17 cellular contexts compared by ENCODE assay signal in genomic region chr15:78012643-78013077, GRCh38.
DNase-seq lines count a peak whose midpoint lies in the region; ATAC-seq and TF ChIP-seq lines count a peak whose summit lies in the region.
"Had no signal": no experiment of that assay in that cellular context is flagged by ENCODE, and none has a peak within 500 bp of the region (broad histone marks: within the 10 kb centered on the region; RNA-seq: fewer than 3 reads in every experiment).

No MANE protein-coding gene starts in this region.

- H3K27me3 ChIP-seq in PC-3 (ENCODE audit: low read length): no peaks in the 10 kb centered on the region
- no peaks in the 10 kb centered on the region for H3K27me3 ChIP-seq in breast epithelium
- H3K27me3 ChIP-seq in lower lobe of right lung (ENCODE audit: low read depth): no peaks in the 10 kb centered on the region
- H3K27me3 ChIP-seq in stomach: no peaks in the 10 kb centered on the region
- H3K27me3 ChIP-seq: BLaER1 had no signal

- no peak for TF ChIP-seq CTCF in PC-3 (conservative IDR thresholded peaks at IDR 0.05; ENCODE audit: low read depth, low read length)
- no peak for TF ChIP-seq CTCF in breast epithelium (IDR thresholded peaks at IDR 0.05)
- no peak for TF ChIP-seq CTCF in lower lobe of right lung (IDR thresholded peaks at IDR 0.05)
- TF ChIP-seq CTCF in stomach (IDR thresholded peaks at IDR 0.05): no peak

- peaks cover 29% of the 10 kb centered on the region for H3K4me1 ChIP-seq in PC-3 (ENCODE audit: insufficient read depth, low read length)
- no peaks in the 10 kb centered on the region for H3K4me1 ChIP-seq in breast epithelium
- peaks cover 37% of the 10 kb centered on the region for H3K4me1 ChIP-seq in lower lobe of right lung
- peaks cover 27 to 80% (median 40%) of the 10 kb centered on the region in 4 donors for H3K4me1 ChIP-seq in stomach
- H3K4me1 ChIP-seq: HAP-1 had no signal

- POLR2A ChIA-PET in PC-3 (lab: Charles Lee; ENCODE audit: unreplicated experiment): no interaction called here

- intact Hi-C loops in PC-3 (cut with micrococcal nuclease) (no loop called here), breast epithelium (cut with DNase I; ENCODE audit: low total_unique reads) (no loop called here), lower lobe of right lung (cut with DNase I) (no loop called here), stomach (cut with DNase I; ENCODE audit: low total_unique reads) (no loop called here)

- CTCF ChIA-PET in PC-3 (lab: Charles Lee): interaction anchor here (0.6 kb wide), 1 partner anchor 67 kb away, joined by 3 read pairs; no protein-coding TSS in a partner anchor

- H3K4me3 ChIP-seq in PC-3 (ENCODE audit: low read length) (no peak overlapping the region), breast epithelium (no peak overlapping the region), lower lobe of right lung (no peak overlapping the region), stomach (no peak overlapping the region)
- H3K4me3 ChIP-seq: BLaER1, HAP-1 had no signal

- H3K9me2 ChIP-seq in PC-3 (replicated peaks; ENCODE audit: low read length): no peaks in the 10 kb centered on the region

- H3K36me3 ChIP-seq in PC-3 (ENCODE audit: low read depth, low read length) (peaks cover 3% of the 10 kb centered on the region; the same call in 1 of the 2 replicates), breast epithelium (no peaks in the 10 kb centered on the region), lower lobe of right lung (peaks cover 100% of the 10 kb centered on the region), stomach (peaks cover 35 to 99% (median 93%) of the 10 kb centered on the region in 4 donors)

- H3K4me2 ChIP-seq in PC-3 (ENCODE audit: low read length): peak overlapping the region; percentile 45; the same call in 1 of the 2 replicates
- H3K4me2 ChIP-seq: BLaER1 had no signal

- H3K9me3 ChIP-seq in PC-3 (ENCODE audit: low read length): no peaks in the 10 kb centered on the region
- no peaks in the 10 kb centered on the region for H3K9me3 ChIP-seq in breast epithelium
- H3K9me3 ChIP-seq in lower lobe of right lung: no peaks in the 10 kb centered on the region
- no peaks in the 10 kb centered on the region for H3K9me3 ChIP-seq in stomach
- H3K9me3 ChIP-seq: BLaER1, HAP-1 had no signal

- no peaks in the 10 kb centered on the region for H4K20me1 ChIP-seq in PC-3 (ENCODE audit: low read length)
- H4K20me1 ChIP-seq: BLaER1 had no signal

- H3K9ac ChIP-seq in PC-3 (ENCODE audit: low read length): no peak overlapping the region
- H3K9ac ChIP-seq: BLaER1 had no signal

- H3K27ac ChIP-seq in PC-3 (ENCODE audit: low read length) (peak overlapping the region; percentile 45), breast epithelium (peak overlapping the region; percentile 41 to 65), lower lobe of right lung (peak overlapping the region; percentile 80), stomach (peak overlapping the region; percentile 74 to 89 (median 84))
- H3K27ac ChIP-seq: BLaER1 had no signal

- BruUV-seq in PC-3 (replicated peaks; lab: Mats Ljungman, UMichigan): no TSS peak

- H3K79me2 ChIP-seq in PC-3 (ENCODE audit: low read length): no peaks in the 10 kb centered on the region

- no peak for TF ChIP-seq EP300 in stomach (IDR thresholded peaks at IDR 0.05)

- TF ChIP-seq POLR2A in breast epithelium (IDR thresholded peaks at IDR 0.05) (no peak), stomach (IDR thresholded peaks at IDR 0.05) (no peak)

- no peak overlapping the region for H2AFZ ChIP-seq in PC-3 (ENCODE audit: low read length)

- 31 to 56% (median 50%) methylated on average over 8 of the region's 8 CpGs for whole genome bisulfite sequencing in stomach, 5 donors

- DNase-seq in PC-3: peak; percentile 62
- no peak for DNase-seq in breast epithelium (ENCODE audit: low spot score in 2 of 2)
- peak; percentile 77 for DNase-seq in lower lobe of right lung
- peak; percentile 90 for DNase-seq in stomach
- DNase-seq in iPS-NIHi7 (ENCODE audit: extremely low spot score): no peak
- DNase-seq in activated CD4-positive, CD25-positive, alpha-beta regulatory T cell (lab: John Stamatoyannopoulos, UW): no peak
- DNase-seq in glomerular visceral epithelial cell (ENCODE audit: extremely low spot score): no peak
- DNase-seq in NOMO-1 treated with dmso at 0.1 percent for 144 hours (lab: John Stamatoyannopoulos, UW; ENCODE audit: unreplicated experiment): no peak
- DNase-seq: activated CD4-positive, alpha-beta memory T cell treated with anti-CD3 and anti-CD28 coated beads for 36 hours; amniotic stem cell; cerebellar nuclear complex; midbrain; occipital lobe had no signal

- no peaks in the 10 kb centered on the region for H3F3A ChIP-seq in PC-3 (ENCODE audit: low read length, unreplicated experiment)

- ATAC-seq in PC-3 (no peak), lower lobe of right lung (peak; percentile 90 to 91)
- ATAC-seq: Panc1; stimulated activated memory B cell treated with anti-CD40 and anti-IgM and Interleukin-4, amounts not matched to agents 10 μg/mL and 1 μg/mL and 100 μg/mL, for 72 hours had no signal

Comparison
In these comparisons a context has a peak if more than half of its experiments do, and no peak if none do; other contexts are left out.
1. DNase-seq: peak in PC-3 (single experiment), lower lobe of right lung (single experiment) and stomach (single experiment); none in breast epithelium (0 of 2), iPS-NIHi7 (single experiment), activated CD4-positive, CD25-positive, alpha-beta regulatory T cell (0 of 4), glomerular visceral epithelial cell (single experiment) and NOMO-1 treated with dmso at 0.1 percent for 144 hours (single experiment).
2. Peak in every context shown above with its lines, with median percentiles within 50 percentile points of each other: H3K27ac ChIP-seq.